Comparison of ENCODE assay signal across 23 cellular contexts in genomic region chr6:41695825-41696224, GRCh38. TPM values are rescaled to one million over a fixed set of nuclear protein-coding genes. Genes with fewer than 3 reads are reported as not detected.
DNase-seq lines count a peak whose midpoint lies in the region; ATAC-seq, FAIRE-seq and TF ChIP-seq lines count a peak whose summit lies in the region.
"Had no signal": no experiment of that assay in that cellular context is flagged by ENCODE, and none has a peak within 500 bp of the region (broad histone marks: within the 10 kb centered on the region; RNA-seq: fewer than 3 reads in every experiment).

No MANE protein-coding gene starts in this region.

- H3K36me3 Mint-ChIP-seq in neural progenitor cell = no peaks in the 10 kb centered on the region
- H3K36me3 Mint-ChIP-seq in GM23338 (ENCODE audit: low read depth) = no peaks in the 10 kb centered on the region
- peaks cover 0 to 14% (median 0%) of the 10 kb centered on the region in 5 donors for H3K36me3 Mint-ChIP-seq in naive thymus-derived CD4-positive, alpha-beta T cell

- H3K36me3 ChIP-seq in BLaER1 (peaks cover 51% of the 10 kb centered on the region), K562 (ENCODE audit: control insufficient read depth, insufficient read depth, low read length) (no peaks in the 10 kb centered on the region), neural progenitor cell (no peaks in the 10 kb centered on the region), GM23338 (ENCODE audit: insufficient read depth) (no peaks in the 10 kb centered on the region)
- peaks cover 0 to 2% (median 0%) of the 10 kb centered on the region in 3 experiments for H3K36me3 ChIP-seq in naive thymus-derived CD4-positive, alpha-beta T cell (ENCODE audit: control insufficient read depth in 2 of 3, insufficient read depth in 3 of 3, low read length in 3 of 3)
- H3K36me3 ChIP-seq: MG63 had no signal

- no peaks in the 10 kb centered on the region for H3K9me2 ChIP-seq in GM23338 (ENCODE audit: insufficient read depth)
- H3K9me2 ChIP-seq: SK-N-SH had no signal

- CTCF ChIA-PET in K562 (lab: Yijun Ruan, JAX; ENCODE audit: low intra/inter-chr PET ratio) = no interaction called here
- CTCF ChIA-PET in naive thymus-derived CD4-positive, alpha-beta T cell (lab: Charles Lee) = no interaction called here

- H3K4me1 Mint-ChIP-seq in neural progenitor cell (peaks cover 31% of the 10 kb centered on the region), GM23338 (peaks cover 6% of the 10 kb centered on the region)
- H3K4me1 Mint-ChIP-seq in naive thymus-derived CD4-positive, alpha-beta T cell = peaks cover 0 to 7% (median 0%) of the 10 kb centered on the region in 7 donors

- in situ Hi-C loops in K562 (cut with MboI) = loop anchor here (5.0 kb wide), 1 partner anchor 71 kb away; no protein-coding TSS in a partner anchor
- in situ Hi-C loops in G401 (cut with HindIII; ENCODE audit: low sequenced_read_pairs) = no loop called here

- POLR2A ChIA-PET in K562 (lab: Yijun Ruan, JAX) = interaction anchor here (0.7 to 1.9 kb wide), 4 partner anchors 9 to 932 kb away, joined by 3 to 5 read pairs (median 4); no protein-coding TSS in a partner anchor
- POLR2A ChIA-PET in naive thymus-derived CD4-positive, alpha-beta T cell (lab: Charles Lee) = no interaction called here

- no peak for TF ChIP-seq EP300 in K562 (IDR thresholded peaks at IDR 0.05; ENCODE audit: low read length)

- DNase-seq in K562 (ENCODE audit: extremely low read depth in 1 of 4, low spot score in 3 of 4) = no peak
- peak; percentile 66 for DNase-seq in globus pallidus (ENCODE audit: low spot score)
- DNase-seq in neural progenitor cell (ENCODE audit: low spot score) = no peak
- DNase-seq in GM23338 (ENCODE audit: low spot score) = no peak
- DNase-seq in naive thymus-derived CD4-positive, alpha-beta T cell = no peak
- no peak for DNase-seq in G401 (ENCODE audit: low spot score)
- DNase-seq in kidney tubule cell (ENCODE audit: low spot score) = no peak
- DNase-seq: CD8-positive, alpha-beta memory T cell; H9; Kasumi-1; MG63; NCI-H1092; NCI-H146; NCI-H2081 treated with DMSO at 0.1 percent for 48 hours; SHP77 treated with DMSO at 0.1 percent for 48 hours; SK-N-SH had no signal

- ATAC-seq in K562 (peak; percentile 19; the same call in 1 of the 3 replicates), GM23338 (no peak)
- no peak for ATAC-seq in naive thymus-derived CD4-positive, alpha-beta T cell

- H3K9me3 Mint-ChIP-seq in neural progenitor cell = no peaks in the 10 kb centered on the region
- H3K9me3 Mint-ChIP-seq in GM23338 = no peaks in the 10 kb centered on the region
- H3K9me3 Mint-ChIP-seq in naive thymus-derived CD4-positive, alpha-beta T cell = no peaks in the 10 kb centered on the region
- H3K9me3 Mint-ChIP-seq: CD8-positive, alpha-beta memory T cell; H9; IgD-negative memory B cell had no signal

- no peaks in the 10 kb centered on the region for H3K9me3 ChIP-seq in BLaER1
- no peaks in the 10 kb centered on the region for H3K9me3 ChIP-seq in K562 (replicated peaks; ENCODE audit: control insufficient read depth, insufficient read depth, low read depth, low read length)
- H3K9me3 ChIP-seq in neural progenitor cell (ENCODE audit: low read depth) = no peaks in the 10 kb centered on the region
- no peaks in the 10 kb centered on the region for H3K9me3 ChIP-seq in naive thymus-derived CD4-positive, alpha-beta T cell (ENCODE audit: control insufficient read depth in 2 of 3, low read length in 3 of 3)
- H3K9me3 ChIP-seq: MG63, SK-N-SH had no signal

- H3K9ac ChIP-seq in BLaER1 (no peak overlapping the region), K562 (ENCODE audit: insufficient read depth in 1 of 2, low read depth in 2 of 2, low read length in 2 of 2) (no peak overlapping the region; a peak in 1 of 4 replicates), neural progenitor cell (no peak overlapping the region)
- H3K9ac ChIP-seq: SK-N-SH had no signal

- H3K4me3 ChIP-seq in BLaER1 = no peak overlapping the region
- H3K4me3 ChIP-seq in K562 = no peak overlapping the region
- H3K4me3 ChIP-seq in neural progenitor cell = no peak overlapping the region
- no peak overlapping the region for H3K4me3 ChIP-seq in GM23338
- no peak overlapping the region for H3K4me3 ChIP-seq in naive thymus-derived CD4-positive, alpha-beta T cell (ENCODE audit: low read length)
- H3K4me3 ChIP-seq: MG63 had no signal

- H4K20me1 ChIP-seq in BLaER1 (peaks cover 54% of the 10 kb centered on the region), K562 (replicated peaks; ENCODE audit: control insufficient read depth, insufficient read depth, low read length) (peaks cover 4% of the 10 kb centered on the region; the same call in 1 of the 2 replicates), neural progenitor cell (ENCODE audit: low read depth) (no peaks in the 10 kb centered on the region), GM23338 (replicated peaks; ENCODE audit: insufficient read depth) (no peaks in the 10 kb centered on the region)

- H3K79me2 ChIP-seq in K562 (ENCODE audit: control insufficient read depth, insufficient read depth, low read length) (no peaks in the 10 kb centered on the region), neural progenitor cell (ENCODE audit: low read depth) (no peaks in the 10 kb centered on the region), GM23338 (replicated peaks; ENCODE audit: insufficient read depth) (no peaks in the 10 kb centered on the region)

- H3K4me1 ChIP-seq in BLaER1 (peaks cover 67% of the 10 kb centered on the region), K562 (replicated peaks in 1 of 2; ENCODE audit: control insufficient read depth in 2 of 2, insufficient read depth in 2 of 2, low read length in 2 of 2) (peaks cover 0 to 6% of the 10 kb centered on the region in 2 experiments; a peak in 1 of 5 replicates), neural progenitor cell (peaks cover 4% of the 10 kb centered on the region), GM23338 (ENCODE audit: insufficient read depth) (no peaks in the 10 kb centered on the region)
- no peaks in the 10 kb centered on the region for H3K4me1 ChIP-seq in naive thymus-derived CD4-positive, alpha-beta T cell (ENCODE audit: control insufficient read depth in 2 of 2, insufficient read depth in 2 of 2, low read length in 2 of 2)

- H3K27ac Mint-ChIP-seq in neural progenitor cell (peak overlapping the region; percentile 42), GM23338 (no peak overlapping the region)
- no peak overlapping the region for H3K27ac Mint-ChIP-seq in naive thymus-derived CD4-positive, alpha-beta T cell

- intact Hi-C loops in K562 (cut with micrococcal nuclease) = no loop called here
- intact Hi-C loops in naive thymus-derived CD4-positive, alpha-beta T cell (cut with micrococcal nuclease) = no loop called here

- WGBS in K562 (ENCODE audit: insufficient coverage, low coverage, missing lambda C conversion rate) = 38% methylated on average over 6 of the region's 6 CpGs

- BruUV-seq in K562 (replicated peaks; lab: Mats Ljungman, UMichigan) = no TSS peak

- H3F3A ChIP-seq in neural progenitor cell (ENCODE audit: low read depth) = no peaks in the 10 kb centered on the region
- H3F3A ChIP-seq in GM23338 (replicated peaks; ENCODE audit: low read depth) = 0 out of 2 replicates have a peak, but pooled peaks cover 3% of the 10 kb centered on the region

- no peak for TF ChIP-seq CTCF in K562 (IDR thresholded peaks at IDR 0.05 in 2 of 3, conservative IDR thresholded peaks at IDR 0.05 in 1 of 3; ENCODE audit: insufficient read depth in 2 of 3, low read depth in 1 of 3, low read length in 3 of 3)
- no peak for TF ChIP-seq CTCF in neural progenitor cell (IDR thresholded peaks at IDR 0.05)
- TF ChIP-seq CTCF in GM23338 (conservative IDR thresholded peaks at IDR 0.05; ENCODE audit: low read depth in 2 of 2) = no peak

- H3K4me3 Mint-ChIP-seq in neural progenitor cell (no peak overlapping the region), GM23338 (no peak overlapping the region)
- H3K4me3 Mint-ChIP-seq in naive thymus-derived CD4-positive, alpha-beta T cell = no peak overlapping the region
- H3K4me3 Mint-ChIP-seq: CD8-positive, alpha-beta memory T cell; H9 had no signal

- H3K27me3 ChIP-seq in BLaER1 (no peaks in the 10 kb centered on the region), K562 (ENCODE audit: control insufficient read depth in 2 of 2, insufficient read depth in 2 of 2, low read length in 2 of 2) (peaks cover 3 to 31% of the 10 kb centered on the region in 2 experiments; a peak in 2 of 5 replicates), neural progenitor cell (no peaks in the 10 kb centered on the region), GM23338 (ENCODE audit: insufficient read depth) (no peaks in the 10 kb centered on the region)
- no peaks in the 10 kb centered on the region for H3K27me3 ChIP-seq in naive thymus-derived CD4-positive, alpha-beta T cell (ENCODE audit: control insufficient read depth in 2 of 2, insufficient read depth in 2 of 2, low read length in 2 of 2)
- H3K27me3 ChIP-seq: MG63 had no signal

- peaks cover 2% of the 10 kb centered on the region for H3K27me3 Mint-ChIP-seq in neural progenitor cell (ENCODE audit: insufficient read depth, low read depth)
- H3K27me3 Mint-ChIP-seq in GM23338 (ENCODE audit: insufficient read depth, low read depth, poor library complexity) = no peaks in the 10 kb centered on the region
- H3K27me3 Mint-ChIP-seq in naive thymus-derived CD4-positive, alpha-beta T cell = no peaks in the 10 kb centered on the region
- H3K27me3 Mint-ChIP-seq: CD8-positive, alpha-beta memory T cell; IgD-negative memory B cell had no signal

- no peak for FAIRE-seq in K562 (lab: Jason Lieb, UNC)
- FAIRE-seq: A204.1, HTR-8/SVneo, RCC 7860 had no signal

- H3K27ac ChIP-seq in BLaER1 (peak overlapping the region; percentile 59), K562 (ENCODE audit: extremely low read depth, low read depth, low read length) (no peak overlapping the region), neural progenitor cell (no peak overlapping the region), GM23338 (ENCODE audit: low read depth) (no peak overlapping the region)
- H3K27ac ChIP-seq in naive thymus-derived CD4-positive, alpha-beta T cell (ENCODE audit: low read depth, low read length) = no peak overlapping the region

- H2AFZ ChIP-seq in K562 (ENCODE audit: low read depth, low read length) (no peak overlapping the region), neural progenitor cell (replicated peaks) (no peak overlapping the region), GM23338 (no peak overlapping the region)

- H3K4me2 ChIP-seq in BLaER1 (no peak overlapping the region), K562 (ENCODE audit: insufficient read depth, low read length) (no peak overlapping the region), neural progenitor cell (no peak overlapping the region), GM23338 (no peak overlapping the region)
- H3K4me2 ChIP-seq: SK-N-SH had no signal

- H3K9me1 ChIP-seq in K562 (ENCODE audit: control insufficient read depth, insufficient read depth, low read length) = no peaks in the 10 kb centered on the region

- no peak for TF ChIP-seq POLR2A in K562 (conservative IDR thresholded peaks at IDR 0.05)

- TF ChIP-seq RAD21 in K562 (CRISPR knock-in tag; conservative IDR thresholded peaks at IDR 0.05 in 1 of 2, IDR thresholded peaks at IDR 0.05 in 1 of 2) = no peak

RNA-seq across cellular contexts. Expression of gene TFEB, which starts 39.6 kb away (rescaled TPM):
- total RNA-seq in K562 (2011; cell fraction: chromatin; rRNA removed; ENCODE audit: low replicate concordance) = 2.1 and 8.5 TPM in 2 replicates
- 4.5 and 5.3 TPM in 2 replicates for total RNA-seq in K562 (2011; cell fraction: nucleolus; rRNA removed)
- 3.0 and 3.6 TPM in 2 replicates for total RNA-seq in K562 (2011; cell fraction: nucleoplasm; rRNA removed)
- total RNA-seq in K562 (2014; rRNA removed) = 3.8 and 4.4 TPM in 2 replicates
- 0.64 and 0.84 TPM in 2 replicates for total RNA-seq in K562 (2014; rRNA removed; fragmentation: Illumina TruSeq; extraction: Trizol)
- total RNA-seq in K562 (2015; rRNA removed; fragmentation: Illumina TruSeq; extraction: Trizol) = 1.1 TPM in 2 replicates
- total RNA-seq in K562 (2021) = 3.6 and 4.7 TPM in 2 replicates
- polyA plus RNA-seq in K562 (2011; rRNA removed) = 2.0 and 4.4 TPM in 2 replicates
- polyA plus RNA-seq in K562 (2011; cell fraction: cytosol; rRNA removed) = 3.6 and 5.6 TPM in 2 replicates
- 2.6 and 4.3 TPM in 2 replicates for polyA plus RNA-seq in K562 (2011; cell fraction: nucleus; rRNA removed)
- 1.7 and 3.4 TPM in 2 replicates for polyA plus RNA-seq in K562 (2012)
- polyA plus RNA-seq in K562 (2014; fragmentation: Illumina TruSeq; extraction: Trizol) = 2.0 TPM in 2 replicates
- polyA plus RNA-seq in K562 (2014; fragmentation: Nextera tagmentation; extraction: Ambion mirVana) = under 1 TPM; 0.04 to 0.07 TPM
- polyA plus RNA-seq in K562 (2014; rRNA removed) = 1.8 and 2.4 TPM in 2 replicates
- 1.3 and 2.2 TPM in 2 replicates for polyA minus RNA-seq in K562 (2011; rRNA and poly(A)+ RNA removed)
- 2.2 and 3.1 TPM in 2 replicates for polyA minus RNA-seq in K562 (2011; cell fraction: cytosol; rRNA and poly(A)+ RNA removed)
- polyA minus RNA-seq in K562 (2011; cell fraction: nucleus; rRNA and poly(A)+ RNA removed) = 2.3 and 2.7 TPM in 2 replicates
- 0.13 and 0.46 TPM in 2 replicates for total RNA-seq in neural progenitor cell (ENCODE audit: low replicate concordance)
- 1.7 and 4.3 TPM in 2 replicates for total RNA-seq in GM23338 (2014; rRNA removed; shearing (Covaris generic))
- 1.1 and 1.3 TPM in 2 replicates for polyA plus RNA-seq in GM23338 (2016; fragmentation: Nextera tagmentation; extraction: Ambion mirVana)
- 10 to 100 TPM in 3 of 5 experiments, 1 to 10 TPM in 2; 7.4 to 39.9 (median 11.8) TPM for total RNA-seq in naive thymus-derived CD4-positive, alpha-beta T cell
- 1 to 10 TPM; 2.4 to 6.0 TPM for polyA plus RNA-seq in naive thymus-derived CD4-positive, alpha-beta T cell
- 6.7 and 9.8 TPM in 2 replicates for total RNA-seq in G401 (2014; rRNA removed; shearing (Covaris generic))

RNA-seq across cellular contexts. Expression of gene PGC, which starts 51.4 kb away (rescaled TPM):
- total RNA-seq in K562 (2011; cell fraction: chromatin; rRNA removed; ENCODE audit: low replicate concordance) = not detected in 2 replicates
- not detected in 2 replicates for total RNA-seq in K562 (2011; cell fraction: nucleolus; rRNA removed)
- total RNA-seq in K562 (2011; cell fraction: nucleoplasm; rRNA removed) = not detected in 2 replicates
- total RNA-seq in K562 (2014; rRNA removed) (not detected in 2 replicates), K562 (2014; rRNA removed; fragmentation: Illumina TruSeq; extraction: Trizol) (not detected in 2 replicates), K562 (2015; rRNA removed; fragmentation: Illumina TruSeq; extraction: Trizol) (not detected in 2 replicates), K562 (2021) (0.40 and 0.81 TPM in 2 replicates), neural progenitor cell (ENCODE audit: low replicate concordance) (not detected in 2 replicates)
- polyA plus RNA-seq in K562 (2011; rRNA removed) (not detected in 2 replicates), K562 (2014; fragmentation: Illumina TruSeq; extraction: Trizol) (not detected in 2 replicates), K562 (2014; fragmentation: Nextera tagmentation; extraction: Ambion mirVana) (under 1 TPM in 1 of 2 experiments, not detected in 1; 0.17 TPM), K562 (2014; rRNA removed) (not detected in 2 replicates), GM23338 (2016; fragmentation: Nextera tagmentation; extraction: Ambion mirVana) (not detected in 2 replicates)
- 0.03 TPM in 1 of 2 replicates, not detected in the other for polyA plus RNA-seq in K562 (2011; cell fraction: cytosol; rRNA removed)
- not detected in 2 replicates for polyA plus RNA-seq in K562 (2011; cell fraction: nucleus; rRNA removed)
- polyA plus RNA-seq in K562 (2012) = not detected in 2 replicates
- polyA minus RNA-seq in K562 (2011; rRNA and poly(A)+ RNA removed) = not detected in 2 replicates
- polyA minus RNA-seq in K562 (2011; cell fraction: cytosol; rRNA and poly(A)+ RNA removed) = 2.1 TPM in 1 of 2 replicates, not detected in the other
- not detected in 2 replicates for polyA minus RNA-seq in K562 (2011; cell fraction: nucleus; rRNA and poly(A)+ RNA removed)
- not detected in 2 replicates for total RNA-seq in GM23338 (2014; rRNA removed; shearing (Covaris generic))
- total RNA-seq in naive thymus-derived CD4-positive, alpha-beta T cell = not detected
- not detected for polyA plus RNA-seq in naive thymus-derived CD4-positive, alpha-beta T cell
- not detected in 2 replicates for total RNA-seq in G401 (2014; rRNA removed; shearing (Covaris generic))
- total RNA-seq: CD8-positive, alpha-beta memory T cell; H9; NCI-H460 had no signal
- polyA plus RNA-seq: BJ; CD8-positive, alpha-beta memory T cell; IgD-negative memory B cell; SK-N-SH had no signal

RNA-seq across cellular contexts. Expression of gene MDFI, which starts 57.6 kb away (rescaled TPM):
- not detected in 2 replicates for total RNA-seq in K562 (2011; cell fraction: chromatin; rRNA removed; ENCODE audit: low replicate concordance)
- total RNA-seq in K562 (2011; cell fraction: nucleolus; rRNA removed) = not detected in 2 replicates
- total RNA-seq in K562 (2011; cell fraction: nucleoplasm; rRNA removed) = not detected in 2 replicates
- total RNA-seq in K562 (2014; rRNA removed) = not detected in 2 replicates
- not detected in 2 replicates for total RNA-seq in K562 (2014; rRNA removed; fragmentation: Illumina TruSeq; extraction: Trizol)
- total RNA-seq in K562 (2015; rRNA removed; fragmentation: Illumina TruSeq; extraction: Trizol) = not detected in 2 replicates
- not detected in 2 replicates for total RNA-seq in K562 (2021)
- not detected in 2 replicates for polyA plus RNA-seq in K562 (2011; rRNA removed)
- polyA plus RNA-seq in K562 (2011; cell fraction: cytosol; rRNA removed) = not detected in 2 replicates
- not detected in 2 replicates for polyA plus RNA-seq in K562 (2011; cell fraction: nucleus; rRNA removed)
- not detected in 2 replicates for polyA plus RNA-seq in K562 (2012)
- polyA plus RNA-seq in K562 (2014; fragmentation: Illumina TruSeq; extraction: Trizol) = not detected in 2 replicates
- polyA plus RNA-seq in K562 (2014; fragmentation: Nextera tagmentation; extraction: Ambion mirVana) = not detected
- not detected in 2 replicates for polyA plus RNA-seq in K562 (2014; rRNA removed)
- polyA minus RNA-seq in K562 (2011; rRNA and poly(A)+ RNA removed) = not detected in 2 replicates
- polyA minus RNA-seq in K562 (2011; cell fraction: cytosol; rRNA and poly(A)+ RNA removed) = not detected in 2 replicates
- polyA minus RNA-seq in K562 (2011; cell fraction: nucleus; rRNA and poly(A)+ RNA removed) = not detected in 2 replicates
- 29.5 and 87.4 TPM in 2 replicates for total RNA-seq in neural progenitor cell (ENCODE audit: low replicate concordance)
- total RNA-seq in GM23338 (2014; rRNA removed; shearing (Covaris generic)) = 41.5 and 51.4 TPM in 2 replicates
- polyA plus RNA-seq in GM23338 (2016; fragmentation: Nextera tagmentation; extraction: Ambion mirVana) = 2.8 and 3.4 TPM in 2 replicates
- not detected for total RNA-seq in naive thymus-derived CD4-positive, alpha-beta T cell
- polyA plus RNA-seq in naive thymus-derived CD4-positive, alpha-beta T cell = not detected
- 0.18 TPM in 1 of 2 replicates, not detected in the other for total RNA-seq in G401 (2014; rRNA removed; shearing (Covaris generic))
- total RNA-seq: CD8-positive, alpha-beta memory T cell had no signal
- polyA plus RNA-seq: BJ; CD8-positive, alpha-beta memory T cell; IgD-negative memory B cell had no signal

Comparison
In these comparisons a context has a peak if more than half of its experiments do, and no peak if none do; other contexts are left out.
1. RNA of gene MDFI, which starts 57.6 kb away (total RNA-seq): 41.5 to 51.4 TPM in GM23338 and 29.5 to 87.4 TPM in neural progenitor cell; not detected in K562, not detected in naive thymus-derived CD4-positive, alpha-beta T cell and 0.18 TPM in G401; every median in the first group is over 10 times any median in the second.